Comparison of ENCODE assay signal across 8 cellular contexts in the genomic region with DNA sequence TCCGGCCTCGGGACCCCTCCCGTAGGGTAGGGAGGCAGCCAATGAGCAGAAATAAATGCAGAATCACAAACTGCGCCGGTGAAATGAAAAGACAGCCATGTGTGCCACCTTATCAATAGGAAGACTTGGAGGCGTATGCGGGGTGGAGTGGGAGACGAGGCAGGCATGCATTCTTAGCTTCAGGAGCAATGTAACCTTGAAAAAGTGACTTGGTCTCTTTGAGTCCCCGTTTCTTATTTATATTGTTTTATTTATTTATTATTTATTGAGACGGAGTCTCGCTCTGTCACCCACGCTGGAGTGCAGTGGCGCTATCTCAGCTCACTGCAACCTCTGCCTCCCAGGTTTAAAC. TPM values are rescaled to one million over a fixed set of nuclear protein-coding genes. Genes with fewer than 3 reads are reported as not detected.
DNase-seq lines count a peak whose midpoint lies in the region; ATAC-seq and TF ChIP-seq lines count a peak whose summit lies in the region.

No MANE protein-coding gene starts in this region.

- H3K36me3 ChIP-seq in right lobe of liver (no peaks in the 10 kb centered on the region), thoracic aorta (no peaks in the 10 kb centered on the region)

- no peak overlapping the region for H3K27ac Mint-ChIP-seq in activated naive CD4-positive, alpha-beta T cell treated with anti-CD3 and anti-CD28 coated beads for 36 hours
- peak overlapping the region; percentile 91 for H3K27ac Mint-ChIP-seq in activated B cell treated with CpG ODN at 0.5 μM for 24 hours

- no peak for TF ChIP-seq POLR2A in right lobe of liver (IDR thresholded peaks at IDR 0.05)

- H3K9me3 ChIP-seq in right lobe of liver: no peaks in the 10 kb centered on the region
- H3K9me3 ChIP-seq in thoracic aorta: no peaks in the 10 kb centered on the region

- peaks cover 14% of the 10 kb centered on the region for H3K4me1 Mint-ChIP-seq in activated naive CD4-positive, alpha-beta T cell treated with anti-CD3 and anti-CD28 coated beads for 36 hours (ENCODE audit: low read depth)
- H3K4me1 Mint-ChIP-seq in activated B cell treated with CpG ODN at 0.5 μM for 24 hours: peaks cover 11% of the 10 kb centered on the region

- H3K4me3 Mint-ChIP-seq in activated naive CD4-positive, alpha-beta T cell treated with anti-CD3 and anti-CD28 coated beads for 36 hours: peak overlapping the region; percentile 62
- peak overlapping the region; percentile 88 for H3K4me3 Mint-ChIP-seq in activated B cell treated with CpG ODN at 0.5 μM for 24 hours

- intact Hi-C loops in activated naive CD4-positive, alpha-beta T cell treated with anti-CD3 and anti-CD28 coated beads for 36 hours (cut with micrococcal nuclease): loop anchor here (1.0 to 5.0 kb wide), 3 partner anchors 36 to 363 kb away; no protein-coding TSS in a partner anchor
- intact Hi-C loops in activated B cell treated with CpG ODN at 0.5 μM for 24 hours (cut with micrococcal nuclease): loop anchor here (1.0 to 10.0 kb wide), 4 partner anchors 36 to 849 kb away; no protein-coding TSS in a partner anchor
- intact Hi-C loops in right lobe of liver (cut with DNase I): no loop called here

- H3K4me3 ChIP-seq in right lobe of liver (peak overlapping the region in 2 of 3 donors; percentile 28 to 45), thoracic aorta (peak overlapping the region; percentile 80)

- H3K4me1 ChIP-seq in right lobe of liver (no peaks in the 10 kb centered on the region), thoracic aorta (ENCODE audit: control insufficient read depth in 1 of 2, low read depth in 2 of 2) (no peaks in the 10 kb centered on the region)

- no peak for DNase-seq in activated naive CD4-positive, alpha-beta T cell treated with anti-CD3 and anti-CD28 coated beads for 36 hours
- DNase-seq in activated naive CD4-positive, alpha-beta T cell treated with anti-CD3 and anti-CD28 coated beads, Interleukin-2, amount 50 U/mL, for 16 hours: no peak
- DNase-seq in activated B cell treated with CpG ODN at 0.5 μM for 24 hours: no peak
- no peak for DNase-seq in right lobe of liver
- no peak for DNase-seq in thoracic aorta (ENCODE audit: low spot score)
- no peak for DNase-seq in stimulated activated CD8-positive, alpha-beta memory T cell treated with anti-CD3 and anti-CD28 coated beads, Interleukin-4, amount 100 ng/mL, for 48 hours

- 29% methylated on average over 13 of the region's 13 CpGs for WGBS in right lobe of liver (ENCODE audit: insufficient coverage, low coverage, low lambda C conversion rate, missing lambda C conversion rate)

- no peak for ATAC-seq in activated B cell treated with CpG ODN at 0.5 μM for 24 hours (ENCODE audit: low read depth)
- no peak for ATAC-seq in right lobe of liver
- ATAC-seq in thoracic aorta (ENCODE audit: insufficient number of reproducible peaks, low FRiP score, low read depth): no peak
- no peak for ATAC-seq in GM21447 (IDR thresholded peaks at IDR 0.05; ENCODE audit: unreplicated experiment)
- ATAC-seq in HG02981 (IDR thresholded peaks at IDR 0.05; ENCODE audit: unreplicated experiment): no peak

- TF ChIP-seq CTCF in activated B cell treated with CpG ODN at 0.5 μM for 24 hours (IDR thresholded peaks at IDR 0.05) (no peak), right lobe of liver (IDR thresholded peaks at IDR 0.05) (no peak), thoracic aorta (IDR thresholded peaks at IDR 0.05) (no peak)

- CTCF ChIA-PET in activated naive CD4-positive, alpha-beta T cell treated with anti-CD3 and anti-CD28 coated beads for 36 hours (lab: Charles Lee): interaction anchor here (0.6 to 3.5 kb wide), 39 partner anchors 9 to 1235 kb away, joined by 3 to 64 read pairs (median 4); a partner anchor contains a TSS
- CTCF ChIA-PET in activated B cell treated with CpG ODN at 0.5 μM for 24 hours (lab: Charles Lee): interaction anchor here (0.5 to 2.5 kb wide), 32 partner anchors 10 to 623 kb away, joined by 3 to 82 read pairs (median 5); a partner anchor contains a TSS

- H3K27me3 ChIP-seq in right lobe of liver (no peaks in the 10 kb centered on the region), thoracic aorta (replicated peaks; ENCODE audit: insufficient read depth) (no peaks in the 10 kb centered on the region)

- H3K36me3 Mint-ChIP-seq in activated naive CD4-positive, alpha-beta T cell treated with anti-CD3 and anti-CD28 coated beads for 36 hours (ENCODE audit: low read depth): no peaks in the 10 kb centered on the region
- no peaks in the 10 kb centered on the region for H3K36me3 Mint-ChIP-seq in activated B cell treated with CpG ODN at 0.5 μM for 24 hours (ENCODE audit: low read depth)

- POLR2A ChIA-PET in activated B cell treated with CpG ODN at 0.5 μM for 24 hours (lab: Charles Lee): interaction anchor here (0.6 to 2.1 kb wide), 19 partner anchors 17 to 564 kb away, joined by 3 to 21 read pairs (median 5); a partner anchor contains a TSS

- no peaks in the 10 kb centered on the region for H3K9me3 Mint-ChIP-seq in activated naive CD4-positive, alpha-beta T cell treated with anti-CD3 and anti-CD28 coated beads for 36 hours
- no peaks in the 10 kb centered on the region for H3K9me3 Mint-ChIP-seq in activated B cell treated with CpG ODN at 0.5 μM for 24 hours

- H3K27me3 Mint-ChIP-seq in activated naive CD4-positive, alpha-beta T cell treated with anti-CD3 and anti-CD28 coated beads for 36 hours (ENCODE audit: low read depth): peaks cover 3% of the 10 kb centered on the region
- peaks cover 3% of the 10 kb centered on the region for H3K27me3 Mint-ChIP-seq in activated B cell treated with CpG ODN at 0.5 μM for 24 hours

- H3K27ac ChIP-seq in right lobe of liver (no peak overlapping the region), thoracic aorta (peak overlapping the region; percentile 54 to 74)

RNA-seq across cellular contexts. Expression of a gene that starts 16.0 kb away (rescaled TPM):
- under 1 TPM; 0.25 to 0.48 TPM for total RNA-seq in activated naive CD4-positive, alpha-beta T cell treated with anti-CD3 and anti-CD28 coated beads for 36 hours
- total RNA-seq in activated B cell treated with CpG ODN at 0.5 μM for 24 hours: 0.17 and 0.20 TPM in 2 replicates
- 1 to 10 TPM in 4 of 6 experiments, under 1 TPM in 2; 0.35 to 1.6 (median 1.2) TPM for total RNA-seq in right lobe of liver
- total RNA-seq in thoracic aorta: 10 to 100 TPM in 1 of 2 donors, 1 to 10 TPM in 1; 4.3 to 58.3 TPM

RNA-seq across cellular contexts. Expression of a gene that starts 19.2 kb away (rescaled TPM):
- total RNA-seq in activated naive CD4-positive, alpha-beta T cell treated with anti-CD3 and anti-CD28 coated beads for 36 hours: 1 to 10 TPM; 7.6 to 8.0 TPM
- total RNA-seq in activated B cell treated with CpG ODN at 0.5 μM for 24 hours (10.9 and 13.8 TPM in 2 replicates), right lobe of liver (1 to 10 TPM; 2.5 to 6.0 (median 3.9) TPM), thoracic aorta (1 to 10 TPM; 3.4 to 3.8 TPM)

RNA-seq across cellular contexts. Expression of a gene that starts 27.8 kb away (rescaled TPM):
- total RNA-seq in activated naive CD4-positive, alpha-beta T cell treated with anti-CD3 and anti-CD28 coated beads for 36 hours: 1 to 10 TPM; 6.0 to 6.1 TPM
- total RNA-seq in activated B cell treated with CpG ODN at 0.5 μM for 24 hours: 10.4 and 12.7 TPM in 2 replicates
- 1 to 10 TPM; 3.4 to 9.2 (median 4.4) TPM for total RNA-seq in right lobe of liver
- 1 to 10 TPM; 3.5 to 7.2 TPM for total RNA-seq in thoracic aorta

RNA-seq across cellular contexts. Expression of a gene that starts 32.7 kb away (rescaled TPM):
- not detected for total RNA-seq in activated naive CD4-positive, alpha-beta T cell treated with anti-CD3 and anti-CD28 coated beads for 36 hours
- total RNA-seq in activated B cell treated with CpG ODN at 0.5 μM for 24 hours (not detected in 2 replicates), right lobe of liver (not detected), thoracic aorta (not detected)

RNA-seq across cellular contexts. Expression of a gene that starts 39.7 kb away (rescaled TPM):
- not detected for total RNA-seq in activated naive CD4-positive, alpha-beta T cell treated with anti-CD3 and anti-CD28 coated beads for 36 hours
- total RNA-seq in activated B cell treated with CpG ODN at 0.5 μM for 24 hours (not detected in 2 replicates), right lobe of liver (not detected), thoracic aorta (not detected)

Comparison
In these comparisons a context has a peak if more than half of its experiments do, and no peak if none do; other contexts are left out.
1. H3K27ac ChIP-seq: peak in thoracic aorta (2 of 2); none in right lobe of liver (0 of 3).
2. intact Hi-C loops: an anchor here in activated naive CD4-positive, alpha-beta T cell treated with anti-CD3 and anti-CD28 coated beads for 36 hours (1.0 to 5.0 kb wide) and activated B cell treated with CpG ODN at 0.5 μM for 24 hours (1.0 to 10.0 kb wide); none called in right lobe of liver.